ENCODE assay signal across 33 cellular contexts in the genomic region with DNA sequence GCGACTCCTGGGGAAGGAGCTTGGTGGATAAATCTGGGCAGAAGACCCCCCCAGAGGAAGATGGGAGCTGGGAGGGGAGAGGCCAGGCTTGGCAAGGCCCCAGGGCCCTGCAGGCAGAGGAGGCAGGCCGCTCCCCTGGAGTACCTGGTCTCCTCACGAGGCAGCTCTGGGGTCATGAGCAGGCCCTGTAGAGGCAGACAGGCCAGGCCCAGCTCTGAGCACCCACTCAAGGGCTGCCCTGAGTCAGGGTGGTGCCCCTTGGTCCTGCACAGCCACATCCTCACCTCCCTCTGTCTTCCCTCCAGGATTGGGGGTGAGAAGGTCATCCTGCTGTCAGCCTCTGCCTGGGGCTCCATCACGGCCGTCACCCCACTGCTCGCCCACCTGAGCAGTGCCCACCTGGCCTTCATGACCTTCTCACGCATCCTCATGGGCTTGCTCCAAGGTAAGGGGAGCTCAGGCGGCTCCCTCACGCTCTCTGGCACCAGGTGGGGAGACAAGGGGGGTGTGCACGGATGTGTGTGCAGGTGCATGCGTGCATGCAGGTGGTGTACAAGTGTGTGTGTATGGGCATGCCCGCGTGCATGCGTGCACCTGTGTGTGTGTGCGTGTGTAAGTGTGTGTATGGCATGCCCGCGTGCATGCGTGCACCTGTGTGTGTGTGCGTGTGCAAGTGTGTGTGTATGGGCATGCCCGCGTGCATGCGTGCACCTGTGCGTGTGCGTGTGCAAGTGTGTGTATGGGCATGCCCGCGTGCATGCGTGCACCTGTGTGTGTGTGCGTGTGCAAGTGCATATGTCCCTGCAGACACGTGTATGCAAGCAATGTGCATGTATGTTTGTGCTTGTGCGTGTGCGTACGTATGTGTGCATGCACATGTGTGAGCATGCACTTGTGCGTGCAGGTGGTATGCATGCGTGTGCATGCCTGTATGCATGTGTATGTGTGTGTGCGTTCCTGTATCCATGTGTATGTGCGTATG. TPM values are rescaled to one million over a fixed set of nuclear protein-coding genes. Genes with fewer than 3 reads are reported as not detected.
"Had no signal": no experiment of that assay in that cellular context is flagged by ENCODE, and none has a peak within 500 bp of the region (broad histone marks: within the 10 kb centered on the region; RNA-seq: fewer than 3 reads in every experiment).

No MANE protein-coding gene starts in this region.

- H3K4me3 Mint-ChIP-seq: activated CD4-positive, alpha-beta T cell treated with anti-CD3 and anti-CD28 coated beads for 36 hours; activated CD8-positive, alpha-beta memory T cell treated with anti-CD3 and anti-CD28 coated beads, Interleukin-2, amount 10 ng/mL, durations not matched to agents 7 days and 5 days; activated T-helper 1 cell treated with anti-CD3 and anti-CD28 coated beads, Interleukin-12 subunit alpha, Interleukin-12 subunit beta, Interleukin-2, Interleukin-4 antibody, amounts not matched to agents 30 ng/mL and 10 ng/mL and 1 ng/mL, durations not matched to agents 14 hours and 24 hours and 36 hours; central memory CD8-positive, alpha-beta T cell; effector memory CD8-positive, alpha-beta T cell; natural killer cell treated with Interleukin-12 subunit alpha and Interleukin-12 subunit beta and Interleukin-15 and Interleukin-18, amount 100 ng/mL, for 72 hours; stimulated activated effector memory CD8-positive, alpha-beta T cell treated with anti-CD3 and anti-CD28 coated beads, Interleukin-12 subunit alpha, Interleukin-12 subunit beta, amount 100 ng/mL, for 72 hours; stimulated activated naive CD8-positive, alpha-beta T cell treated with anti-CD3 and anti-CD28 coated beads, Interleukin-15, amount 100 ng/mL, for 72 hours; WTC11 had no signal

- H3K9me3 ChIP-seq: left ventricle myocardium inferior, neutrophil, pancreas, right lobe of liver, tibial artery had no signal

- H3K9me3 Mint-ChIP-seq: activated T-helper 1 cell treated with anti-CD3 and anti-CD28 coated beads, Interleukin-12 subunit alpha, Interleukin-12 subunit beta, Interleukin-2, Interleukin-4 antibody, amounts not matched to agents 30 ng/mL and 10 ng/mL and 1 ng/mL, durations not matched to agents 14 hours and 24 hours and 36 hours; central memory CD8-positive, alpha-beta T cell; effector memory CD8-positive, alpha-beta T cell; natural killer cell treated with Interleukin-12 subunit alpha and Interleukin-12 subunit beta and Interleukin-15 and Interleukin-18, amount 100 ng/mL, for 72 hours; stimulated activated effector memory CD8-positive, alpha-beta T cell treated with anti-CD3 and anti-CD28 coated beads, Interleukin-12 subunit alpha, Interleukin-12 subunit beta, amount 100 ng/mL, for 72 hours; stimulated activated naive CD8-positive, alpha-beta T cell treated with anti-CD3 and anti-CD28 coated beads, Interleukin-15, amount 100 ng/mL, for 72 hours; WTC11 had no signal

- H3K36me3 ChIP-seq: left ventricle myocardium inferior, pancreas, tibial artery had no signal

- H3K27ac ChIP-seq: dorsolateral prefrontal cortex, left ventricle myocardium inferior, neutrophil, pancreas, skin epidermis, tibial artery had no signal

- H3K27ac Mint-ChIP-seq: activated CD4-positive, alpha-beta T cell treated with anti-CD3 and anti-CD28 coated beads for 36 hours; activated CD8-positive, alpha-beta memory T cell treated with anti-CD3 and anti-CD28 coated beads, Interleukin-2, amount 10 ng/mL, durations not matched to agents 7 days and 5 days; activated T-helper 1 cell treated with anti-CD3 and anti-CD28 coated beads, Interleukin-12 subunit alpha, Interleukin-12 subunit beta, Interleukin-2, Interleukin-4 antibody, amounts not matched to agents 30 ng/mL and 10 ng/mL and 1 ng/mL, durations not matched to agents 14 hours and 24 hours and 36 hours; effector memory CD8-positive, alpha-beta T cell; natural killer cell treated with Interleukin-12 subunit alpha and Interleukin-12 subunit beta and Interleukin-15 and Interleukin-18, amount 100 ng/mL, for 72 hours; stimulated activated effector memory CD8-positive, alpha-beta T cell treated with anti-CD3 and anti-CD28 coated beads, Interleukin-12 subunit alpha, Interleukin-12 subunit beta, amount 100 ng/mL, for 72 hours; WTC11 had no signal

- DNase-seq: activated CD4-positive, alpha-beta T cell treated with anti-CD3 and anti-CD28 coated beads for 36 hours; activated CD4-positive, alpha-beta T cell treated with anti-CD3 and anti-CD28 coated beads, Interleukin-2, amount 50 U/mL, for 48 hours; activated CD8-positive, alpha-beta memory T cell treated with anti-CD3 and anti-CD28 coated beads, Interleukin-2, amount 10 ng/mL, durations not matched to agents 7 days and 5 days; activated gamma-delta T cell; activated naive CD4-positive, alpha-beta T cell treated with anti-CD3 and anti-CD28 coated beads, Interleukin-2, amount 50 U/mL, for 16 hours; activated T-cell treated with anti-CD3 and anti-CD28 coated beads for 4 hours; dorsolateral prefrontal cortex; effector memory CD8-positive, alpha-beta T cell; glutamatergic neuron; hippocampal formation; left ventricle myocardium inferior; mammary epithelial cell; stimulated activated CD4-positive, alpha-beta T cell treated with anti-CD3 and anti-CD28 coated beads, Interleukin-2, amount 100 ng/mL, for 24 hours; stimulated activated naive CD8-positive, alpha-beta T cell treated with anti-CD3 and anti-CD28 coated beads, Interleukin-15, amount 100 ng/mL, for 72 hours; T-helper 9 cell; tibial artery had no signal

- H3K4me1 ChIP-seq: pancreas had no signal

- H3K27me3 ChIP-seq: dorsolateral prefrontal cortex, neutrophil, pancreas, right lobe of liver, tibial artery had no signal

- ATAC-seq: activated CD4-positive, alpha-beta T cell treated with anti-CD3 and anti-CD28 coated beads for 36 hours; activated CD8-positive, alpha-beta memory T cell treated with anti-CD3 and anti-CD28 coated beads, Interleukin-2, amount 10 ng/mL, durations not matched to agents 7 days and 5 days; effector memory CD8-positive, alpha-beta T cell; esophagus mucosa; natural killer cell treated with Interleukin-12 subunit alpha and Interleukin-12 subunit beta and Interleukin-15 and Interleukin-18, amount 100 ng/mL, for 72 hours; pancreas; right lobe of liver; stimulated activated effector memory CD8-positive, alpha-beta T cell treated with anti-CD3 and anti-CD28 coated beads, Interleukin-12 subunit alpha, Interleukin-12 subunit beta, amount 100 ng/mL, for 72 hours; stimulated activated naive CD8-positive, alpha-beta T cell treated with anti-CD3 and anti-CD28 coated beads, Interleukin-15, amount 100 ng/mL, for 72 hours; WTC11 had no signal

- H3K4me3 ChIP-seq: dorsolateral prefrontal cortex, left ventricle myocardium inferior, pancreas, skin epidermis, tibial artery had no signal

- H3K27me3 Mint-ChIP-seq: activated CD4-positive, alpha-beta T cell treated with anti-CD3 and anti-CD28 coated beads for 36 hours; activated CD8-positive, alpha-beta memory T cell treated with anti-CD3 and anti-CD28 coated beads, Interleukin-2, amount 10 ng/mL, durations not matched to agents 7 days and 5 days; central memory CD8-positive, alpha-beta T cell; effector memory CD8-positive, alpha-beta T cell; natural killer cell treated with Interleukin-12 subunit alpha and Interleukin-12 subunit beta and Interleukin-15 and Interleukin-18, amount 100 ng/mL, for 72 hours; stimulated activated naive CD8-positive, alpha-beta T cell treated with anti-CD3 and anti-CD28 coated beads, Interleukin-15, amount 100 ng/mL, for 72 hours had no signal

RNA-seq across cellular contexts. Expression of a gene that starts 49.3 kb away (rescaled TPM):
- total RNA-seq: activated CD4-positive, alpha-beta T cell treated with anti-CD3 and anti-CD28 coated beads for 36 hours; activated CD8-positive, alpha-beta memory T cell treated with anti-CD3 and anti-CD28 coated beads, Interleukin-2, amount 10 ng/mL, durations not matched to agents 7 days and 5 days; activated T-helper 1 cell treated with anti-CD3 and anti-CD28 coated beads, Interleukin-12 subunit alpha, Interleukin-12 subunit beta, Interleukin-2, Interleukin-4 antibody, amounts not matched to agents 30 ng/mL and 10 ng/mL and 1 ng/mL, durations not matched to agents 14 hours and 24 hours and 36 hours; astrocyte; dorsolateral prefrontal cortex; endothelial cell of umbilical vein; esophagus mucosa; frontal cortex; left ventricle myocardium inferior; mammary epithelial cell; natural killer cell treated with Interleukin-12 subunit alpha and Interleukin-12 subunit beta and Interleukin-15 and Interleukin-18, amount 100 ng/mL, for 72 hours; pancreas; pulmonary artery endothelial cell; right lobe of liver; T-helper 1 cell treated with Interleukin-12 subunit alpha and Interleukin-12 subunit beta and Interleukin-4 antibody, amounts not matched to agents 30 ng/mL and 1 ng/mL, for 36 hours had no signal
- polyA plus RNA-seq: adipose tissue, endothelial cell of umbilical vein, mammary epithelial cell, pancreas, urinary bladder had no signal
